Comparison of ENCODE assay signal across 12 cellular contexts in genomic region chr19:14146789-14147216, GRCh38. TPM values are rescaled to one million over a fixed set of nuclear protein-coding genes. Genes with fewer than 3 reads are reported as not detected.
DNase-seq lines count a peak whose midpoint lies in the region; ATAC-seq, FAIRE-seq and TF ChIP-seq lines count a peak whose summit lies in the region.
"Had no signal": no experiment of that assay in that cellular context is flagged by ENCODE, and none has a peak within 500 bp of the region (broad histone marks: within the 10 kb centered on the region; RNA-seq: fewer than 3 reads in every experiment).

No MANE protein-coding gene starts in this region.

- ATAC-seq in activated naive CD4-positive, alpha-beta T cell treated with anti-CD3 and anti-CD28 coated beads, Interleukin-2, amount 50 U/mL, for 72 hours = no peak
- ATAC-seq in WTC11 = no peak
- no peak for ATAC-seq in HG02938 (IDR thresholded peaks at IDR 0.05; ENCODE audit: unreplicated experiment)

- H3K27ac Mint-ChIP-seq in activated naive CD4-positive, alpha-beta T cell treated with anti-CD3 and anti-CD28 coated beads, Interleukin-2, amount 50 U/mL, for 72 hours = peak overlapping the region; percentile 17 to 92
- no peak overlapping the region for H3K27ac Mint-ChIP-seq in activated naive CD4-positive, alpha-beta T cell treated with anti-CD3 and anti-CD28 coated beads for 36 hours
- peak overlapping the region; percentile 4; the same call in 1 of the 2 replicates for H3K27ac Mint-ChIP-seq in WTC11
- H3K27ac Mint-ChIP-seq: stimulated activated naive CD8-positive, alpha-beta T cell treated with anti-CD3 and anti-CD28 coated beads, Interleukin-15, Interleukin-2, amounts not matched to agents 100 ng/mL and 50 ng/mL, for 24 hours had no signal

- intact Hi-C loops in activated naive CD4-positive, alpha-beta T cell treated with anti-CD3 and anti-CD28 coated beads for 36 hours (cut with micrococcal nuclease) = no loop called here
- intact Hi-C loops in head of caudate nucleus (cut with DNase I) = no loop called here

- no peak for TF ChIP-seq POLR2A in erythroblast (IDR thresholded peaks at IDR 0.05; ENCODE audit: low read length)

- POLR2A ChIA-PET in WTC11 (lab: Charles Lee) = no interaction called here

- no peak overlapping the region for H3K4me3 Mint-ChIP-seq in activated naive CD4-positive, alpha-beta T cell treated with anti-CD3 and anti-CD28 coated beads for 36 hours
- no peak overlapping the region for H3K4me3 Mint-ChIP-seq in WTC11
- H3K4me3 Mint-ChIP-seq: activated naive CD8-positive, alpha-beta T cell treated with anti-CD3 and anti-CD28 coated beads, Interleukin-2, amount 10 ng/mL, durations not matched to agents 7 days and 5 days; stimulated activated naive CD8-positive, alpha-beta T cell treated with anti-CD3 and anti-CD28 coated beads, Interleukin-15, Interleukin-2, amounts not matched to agents 100 ng/mL and 50 ng/mL, for 24 hours had no signal

- no peak for TF ChIP-seq CTCF in WTC11 (IDR thresholded peaks at IDR 0.05)

- CTCF ChIA-PET in activated naive CD4-positive, alpha-beta T cell treated with anti-CD3 and anti-CD28 coated beads for 36 hours (lab: Charles Lee) = interaction anchor here (0.6 to 1.2 kb wide), 2 partner anchors 11 to 114 kb away, joined by 4 read pairs; partner anchors contain the start of gene ASF1B
- CTCF ChIA-PET in WTC11 (lab: Charles Lee) = interaction anchor here (1.1 to 4.7 kb wide), 5 partner anchors 10 to 326 kb away, joined by 3 to 52 read pairs (median 10); partner anchors contain the start of gene ASF1B

- FAIRE-seq in urothelium cell line (lab: Jason Lieb, UNC) = no peak

- no peaks in the 10 kb centered on the region for H3K27me3 Mint-ChIP-seq in activated naive CD4-positive, alpha-beta T cell treated with anti-CD3 and anti-CD28 coated beads for 36 hours (ENCODE audit: low read depth)
- H3K27me3 Mint-ChIP-seq in WTC11 (ENCODE audit: low read depth) = no peaks in the 10 kb centered on the region; the same call in 1 of the 2 replicates
- H3K27me3 Mint-ChIP-seq: activated naive CD8-positive, alpha-beta T cell treated with anti-CD3 and anti-CD28 coated beads, Interleukin-2, amount 10 ng/mL, durations not matched to agents 7 days and 5 days; stimulated activated naive CD8-positive, alpha-beta T cell treated with anti-CD3 and anti-CD28 coated beads, Interleukin-15, Interleukin-2, amounts not matched to agents 100 ng/mL and 50 ng/mL, for 24 hours had no signal

- H3K36me3 Mint-ChIP-seq in activated naive CD4-positive, alpha-beta T cell treated with anti-CD3 and anti-CD28 coated beads, Interleukin-2, amount 50 U/mL, for 72 hours = no peaks in the 10 kb centered on the region
- H3K36me3 Mint-ChIP-seq in activated naive CD4-positive, alpha-beta T cell treated with anti-CD3 and anti-CD28 coated beads for 36 hours (ENCODE audit: low read depth) = no peaks in the 10 kb centered on the region
- peaks cover 2% of the 10 kb centered on the region; the same call in 1 of the 2 replicates for H3K36me3 Mint-ChIP-seq in WTC11
- H3K36me3 Mint-ChIP-seq: activated naive CD8-positive, alpha-beta T cell treated with anti-CD3 and anti-CD28 coated beads, Interleukin-2, amount 10 ng/mL, durations not matched to agents 7 days and 5 days had no signal

- no peak for DNase-seq in activated naive CD4-positive, alpha-beta T cell treated with anti-CD3 and anti-CD28 coated beads, Interleukin-2, amount 50 U/mL, for 72 hours (ENCODE audit: low spot score in 2 of 2)
- DNase-seq in activated naive CD4-positive, alpha-beta T cell treated with anti-CD3 and anti-CD28 coated beads for 36 hours = no peak
- no peak for DNase-seq in WTC11 (ENCODE audit: low spot score)
- DNase-seq in head of caudate nucleus = peak in 25 of 42 donors; percentile 25 to 82 (median 55)
- peak; percentile 9 for DNase-seq in urothelium cell line (ENCODE audit: low spot score)
- DNase-seq in mucosa of gallbladder (ENCODE audit: low spot score) = no peak
- DNase-seq in erythroblast (lab: John Stamatoyannopoulos, UW) = no peak
- DNase-seq: activated CD4-positive, CD25-positive, alpha-beta regulatory T cell; activated naive CD8-positive, alpha-beta T cell treated with anti-CD3 and anti-CD28 coated beads, Interleukin-2, amount 10 ng/mL, durations not matched to agents 7 days and 5 days; C1 segment of cervical spinal cord had no signal

- H3K4me1 Mint-ChIP-seq in activated naive CD4-positive, alpha-beta T cell treated with anti-CD3 and anti-CD28 coated beads for 36 hours (ENCODE audit: low read depth) = peaks cover 52% of the 10 kb centered on the region
- peaks cover 27% of the 10 kb centered on the region for H3K4me1 Mint-ChIP-seq in WTC11

- H3K9me3 Mint-ChIP-seq in activated naive CD4-positive, alpha-beta T cell treated with anti-CD3 and anti-CD28 coated beads, Interleukin-2, amount 50 U/mL, for 72 hours = no peaks in the 10 kb centered on the region
- H3K9me3 Mint-ChIP-seq in activated naive CD4-positive, alpha-beta T cell treated with anti-CD3 and anti-CD28 coated beads for 36 hours = no peaks in the 10 kb centered on the region
- H3K9me3 Mint-ChIP-seq in WTC11 = no peaks in the 10 kb centered on the region
- H3K9me3 Mint-ChIP-seq: activated naive CD8-positive, alpha-beta T cell treated with anti-CD3 and anti-CD28 coated beads, Interleukin-2, amount 10 ng/mL, durations not matched to agents 7 days and 5 days; stimulated activated naive CD8-positive, alpha-beta T cell treated with anti-CD3 and anti-CD28 coated beads, Interleukin-15, Interleukin-2, amounts not matched to agents 100 ng/mL and 50 ng/mL, for 24 hours had no signal

TF ChIP-seq in WTC11, 78 proteins besides CTCF, POLR2A, EP300 and RAD21:
- TF ChIP-seq ERG (CRISPR knock-in tag; IDR thresholded peaks at IDR 0.05) = no peak
- no peak for TF ChIP-seq KAT7 (CRISPR knock-in tag; IDR thresholded peaks at IDR 0.05; ENCODE audit: borderline replicate concordance)
- TF ChIP-seq GABPB1 (CRISPR knock-in tag; IDR thresholded peaks at IDR 0.05) = 0 out of 2 replicates have a peak, but pooled peaks have one; percentile 33
- TF ChIP-seq PRDM15 (CRISPR knock-in tag; IDR thresholded peaks at IDR 0.05) = no peak

RNA-seq across cellular contexts. Expression of gene ASF1B, which starts 10.4 kb away (rescaled TPM):
- total RNA-seq in activated naive CD4-positive, alpha-beta T cell treated with anti-CD3 and anti-CD28 coated beads, Interleukin-2, amount 50 U/mL, for 72 hours = 10 to 100 TPM; 68.3 to 76.1 TPM
- total RNA-seq in activated naive CD4-positive, alpha-beta T cell treated with anti-CD3 and anti-CD28 coated beads for 36 hours = 10 to 100 TPM; 54.7 to 56.6 TPM
- total RNA-seq in WTC11 (2021) (37.1 to 40.4 TPM (median 38.4 TPM) in 3 replicates), mucosa of gallbladder (1.7 TPM)

RNA-seq across cellular contexts. Expression of gene PRKACA, which starts 29.2 kb away (rescaled TPM):
- total RNA-seq in activated naive CD4-positive, alpha-beta T cell treated with anti-CD3 and anti-CD28 coated beads, Interleukin-2, amount 50 U/mL, for 72 hours = 10 to 100 TPM; 66.3 to 84.5 TPM
- total RNA-seq in activated naive CD4-positive, alpha-beta T cell treated with anti-CD3 and anti-CD28 coated beads for 36 hours = 10 to 100 TPM; 48.2 to 60.0 TPM
- total RNA-seq in WTC11 (2021) = 37.8 to 48.0 TPM (median 41.7 TPM) in 3 replicates
- total RNA-seq in mucosa of gallbladder = 98.7 TPM

RNA-seq across cellular contexts. Expression of gene SAMD1, which starts 56.3 kb away (rescaled TPM):
- 100 to 1,000 TPM in 1 of 2 donors, 10 to 100 TPM in 1; 39.7 to 101 TPM for total RNA-seq in activated naive CD4-positive, alpha-beta T cell treated with anti-CD3 and anti-CD28 coated beads, Interleukin-2, amount 50 U/mL, for 72 hours
- 10 to 100 TPM; 50.9 to 53.0 TPM for total RNA-seq in activated naive CD4-positive, alpha-beta T cell treated with anti-CD3 and anti-CD28 coated beads for 36 hours
- total RNA-seq in WTC11 (2021) = 113 to 131 TPM (median 116 TPM) in 3 replicates
- 56.5 TPM for total RNA-seq in mucosa of gallbladder

RNA-seq across cellular contexts. Expression of gene ADGRL1, which starts 59.2 kb away (rescaled TPM):
- total RNA-seq in activated naive CD4-positive, alpha-beta T cell treated with anti-CD3 and anti-CD28 coated beads, Interleukin-2, amount 50 U/mL, for 72 hours = 10 to 100 TPM in 1 of 2 donors, 1 to 10 TPM in 1; 9.2 to 25.7 TPM
- total RNA-seq in activated naive CD4-positive, alpha-beta T cell treated with anti-CD3 and anti-CD28 coated beads for 36 hours = 10 to 100 TPM; 13.5 to 14.6 TPM
- total RNA-seq in WTC11 (2021) (128 to 140 TPM (median 140 TPM) in 3 replicates), mucosa of gallbladder (33.2 TPM)

Comparison
In these comparisons a context has a peak if more than half of its experiments do, and no peak if none do; other contexts are left out.
1. DNase-seq: peak in head of caudate nucleus (25 of 42) and urothelium cell line (single experiment); none in activated naive CD4-positive, alpha-beta T cell treated with anti-CD3 and anti-CD28 coated beads, Interleukin-2, amount 50 U/mL, for 72 hours (0 of 2), activated naive CD4-positive, alpha-beta T cell treated with anti-CD3 and anti-CD28 coated beads for 36 hours (single experiment), WTC11 (single experiment), mucosa of gallbladder (single experiment) and erythroblast (0 of 2).
2. RNA of gene ASF1B, which starts 10.4 kb away (total RNA-seq): 68.3 to 76.1 TPM in activated naive CD4-positive, alpha-beta T cell treated with anti-CD3 and anti-CD28 coated beads, Interleukin-2, amount 50 U/mL, for 72 hours, 54.7 to 56.6 TPM in activated naive CD4-positive, alpha-beta T cell treated with anti-CD3 and anti-CD28 coated beads for 36 hours and 37.1 to 40.4 TPM in WTC11; 1.7 TPM in mucosa of gallbladder (single experiment); every median in the first group is over 10 times any median in the second.